In the genomic region with DNA sequence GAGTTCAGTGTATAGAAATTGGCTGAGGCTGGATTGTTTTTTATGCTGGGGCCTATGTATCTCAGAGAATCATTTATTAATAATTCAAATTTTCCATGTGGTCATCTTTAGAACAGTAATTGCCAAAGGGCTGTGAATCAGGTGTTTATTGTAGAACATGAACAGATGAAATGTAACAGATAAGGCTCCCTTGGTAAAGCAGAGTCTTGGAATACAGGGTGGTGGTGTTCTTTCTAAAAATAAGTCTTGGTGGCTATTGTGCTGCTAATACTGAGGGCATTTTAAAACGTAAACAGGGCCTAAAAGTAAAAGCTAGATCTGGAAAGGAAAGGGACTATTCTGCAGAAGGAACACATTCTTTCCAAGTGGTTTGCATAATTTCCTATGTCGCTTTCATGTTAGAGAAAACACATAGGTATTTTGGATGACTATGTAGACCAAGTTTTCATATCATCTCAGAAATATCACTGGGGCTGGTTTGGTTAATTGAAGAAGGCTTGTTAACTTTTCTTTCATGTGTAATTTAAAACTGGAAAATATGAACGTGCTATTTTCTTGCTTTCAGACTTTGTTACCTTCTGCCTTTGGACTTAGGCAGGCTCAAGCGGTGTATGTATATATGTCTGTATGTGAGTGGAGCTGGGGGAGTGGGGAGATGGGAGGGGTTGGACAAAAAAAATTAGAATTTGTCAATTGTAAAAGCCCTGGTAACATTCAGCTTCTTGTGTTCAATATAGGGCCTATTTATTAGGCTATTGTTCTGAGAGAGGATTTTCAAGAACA, we compare ENCODE assay signal across 29 cellular contexts.
DNase-seq lines count a peak whose midpoint lies in the region; ATAC-seq, FAIRE-seq and TF ChIP-seq lines count a peak whose summit lies in the region.
"Had no signal": no experiment of that assay in that cellular context is flagged by ENCODE, and none has a peak within 500 bp of the region (broad histone marks: within the 10 kb centered on the region; RNA-seq: fewer than 3 reads in every experiment).

No MANE protein-coding gene starts in this region.

- H3K4me3 Mint-ChIP-seq in activated CD4-positive, alpha-beta memory T cell treated with anti-CD3 and anti-CD28 coated beads for 36 hours, result no peak overlapping the region
- no peak overlapping the region for H3K4me3 Mint-ChIP-seq in activated CD4-positive, alpha-beta memory T cell treated with anti-CD3 and anti-CD28 coated beads, Interleukin-2, amount 10 ng/mL, durations not matched to agents 7 days and 5 days
- H3K4me3 Mint-ChIP-seq: brain; neural crest cell; T-helper 2 cell treated with Interferon-gamma antibody and Interleukin-4, amounts not matched to agents 5 μg/mL and 100 μg/mL, for 36 hours had no signal

- intact Hi-C loops in activated CD4-positive, alpha-beta memory T cell treated with anti-CD3 and anti-CD28 coated beads for 36 hours (cut with micrococcal nuclease), result no loop called here
- intact Hi-C loops in left ventricle myocardium superior (cut with micrococcal nuclease), result no loop called here
- intact Hi-C loops in Right ventricle myocardium inferior (cut with DNase I), result loop anchor here (10.0 kb wide), 1 partner anchor 112 kb away; no protein-coding TSS in a partner anchor
- intact Hi-C loops in kidney (cut with DNase I), result no loop called here
- intact Hi-C loops in uterus (cut with DNase I; ENCODE audit: low total_unique reads), result no loop called here
- intact Hi-C loops in body of pancreas (cut with DNase I), result no loop called here

- ATAC-seq in left ventricle myocardium superior (peak; percentile 39), Right ventricle myocardium inferior (no peak), body of pancreas (no peak)
- ATAC-seq: left lobe of liver, mucosa of descending colon, upper lobe of right lung had no signal

- no peaks in the 10 kb centered on the region for H3K27me3 Mint-ChIP-seq in activated CD4-positive, alpha-beta memory T cell treated with anti-CD3 and anti-CD28 coated beads for 36 hours
- H3K27me3 Mint-ChIP-seq in activated CD4-positive, alpha-beta memory T cell treated with anti-CD3 and anti-CD28 coated beads, Interleukin-2, amount 10 ng/mL, durations not matched to agents 7 days and 5 days, result no peaks in the 10 kb centered on the region
- H3K27me3 Mint-ChIP-seq: brain had no signal

- H3K9me3 Mint-ChIP-seq in activated CD4-positive, alpha-beta memory T cell treated with anti-CD3 and anti-CD28 coated beads for 36 hours, result no peaks in the 10 kb centered on the region
- H3K9me3 Mint-ChIP-seq in activated CD4-positive, alpha-beta memory T cell treated with anti-CD3 and anti-CD28 coated beads, Interleukin-2, amount 10 ng/mL, durations not matched to agents 7 days and 5 days, result no peaks in the 10 kb centered on the region
- H3K9me3 Mint-ChIP-seq: brain; neural crest cell; T-helper 2 cell treated with Interferon-gamma antibody and Interleukin-4, amounts not matched to agents 5 μg/mL and 100 μg/mL, for 36 hours had no signal

- H3K27me3 ChIP-seq in uterus (no peaks in the 10 kb centered on the region), body of pancreas (no peaks in the 10 kb centered on the region)
- H3K27me3 ChIP-seq: BE2C, MG63, sigmoid colon, upper lobe of right lung had no signal

- no peak for TF ChIP-seq POLR2A in uterus (IDR thresholded peaks at IDR 0.05)
- TF ChIP-seq POLR2A in body of pancreas (IDR thresholded peaks at IDR 0.05), result no peak

- no peak overlapping the region for H3K4me3 ChIP-seq in kidney (ENCODE audit: low read length in 2 of 2)
- H3K4me3 ChIP-seq in uterus, result no peak overlapping the region
- no peak overlapping the region for H3K4me3 ChIP-seq in body of pancreas
- H3K4me3 ChIP-seq: MG63, mucosa of descending colon, sigmoid colon, upper lobe of right lung had no signal

- H3K27ac ChIP-seq in kidney (ENCODE audit: low read depth in 2 of 2, low read length in 2 of 2) (peak overlapping the region; percentile 24 to 35), uterus (peak overlapping the region; percentile 28 to 39), body of pancreas (no peak overlapping the region)
- H3K27ac ChIP-seq: upper lobe of right lung had no signal

- peak overlapping the region; percentile 65 for H3K27ac Mint-ChIP-seq in activated CD4-positive, alpha-beta memory T cell treated with anti-CD3 and anti-CD28 coated beads for 36 hours
- H3K27ac Mint-ChIP-seq in activated CD4-positive, alpha-beta memory T cell treated with anti-CD3 and anti-CD28 coated beads, Interleukin-2, amount 10 ng/mL, durations not matched to agents 7 days and 5 days, result no peak overlapping the region
- H3K27ac Mint-ChIP-seq: T-helper 2 cell treated with Interferon-gamma antibody and Interleukin-4, amounts not matched to agents 5 μg/mL and 100 μg/mL, for 36 hours had no signal

- no peaks in the 10 kb centered on the region for H3K36me3 ChIP-seq in kidney (ENCODE audit: control insufficient read depth in 1 of 2, insufficient read depth in 2 of 2, low read length in 2 of 2)
- no peaks in the 10 kb centered on the region for H3K36me3 ChIP-seq in uterus
- H3K36me3 ChIP-seq in body of pancreas (replicated peaks in 1 of 2; ENCODE audit: insufficient read depth in 1 of 2, low read depth in 2 of 2), result no peaks in the 10 kb centered on the region
- H3K36me3 ChIP-seq: BE2C, MG63, sigmoid colon, upper lobe of right lung had no signal

- DNase-seq in activated CD4-positive, alpha-beta memory T cell treated with anti-CD3 and anti-CD28 coated beads for 36 hours, result no peak
- DNase-seq in activated CD4-positive, alpha-beta memory T cell treated with anti-CD3 and anti-CD28 coated beads, Interleukin-2, amount 10 ng/mL, durations not matched to agents 7 days and 5 days, result no peak
- DNase-seq in left ventricle myocardium superior (no peak), Right ventricle myocardium inferior (ENCODE audit: missing footprints) (no peak), kidney (no peak), uterus (no peak), nucleus accumbens (lab: John Stamatoyannopoulos, UW) (no peak), body of pancreas (no peak)
- DNase-seq: BE2C; COR-L47; DMS79 treated with DMSO at 0.1 percent for 48 hours; effector memory CD4-positive, alpha-beta T cell; foreskin fibroblast; KBM-7; MG63; mucosa of descending colon; NCI-H2029 treated with DMSO at 0.1 percent for 48 hours; NCI-H226; NCI-H774; posterior cingulate gyrus; sigmoid colon; upper lobe of right lung had no signal

- H3K36me3 Mint-ChIP-seq in activated CD4-positive, alpha-beta memory T cell treated with anti-CD3 and anti-CD28 coated beads for 36 hours, result no peaks in the 10 kb centered on the region
- H3K36me3 Mint-ChIP-seq in activated CD4-positive, alpha-beta memory T cell treated with anti-CD3 and anti-CD28 coated beads, Interleukin-2, amount 10 ng/mL, durations not matched to agents 7 days and 5 days (ENCODE audit: low read depth), result peaks cover 3% of the 10 kb centered on the region
- H3K36me3 Mint-ChIP-seq: brain had no signal

- H3K9ac ChIP-seq in kidney (ENCODE audit: low read length in 2 of 2), result no peak overlapping the region

- H3K9me3 ChIP-seq in kidney (ENCODE audit: control insufficient read depth in 1 of 2, low read length in 2 of 2) (no peaks in the 10 kb centered on the region), uterus (no peaks in the 10 kb centered on the region), body of pancreas (no peaks in the 10 kb centered on the region)
- H3K9me3 ChIP-seq: BE2C, MG63, mucosa of descending colon, sigmoid colon, upper lobe of right lung had no signal

- POLR2A ChIA-PET in activated CD4-positive, alpha-beta memory T cell treated with anti-CD3 and anti-CD28 coated beads for 36 hours (lab: Charles Lee), result no interaction called here
- POLR2A ChIA-PET in activated CD4-positive, alpha-beta memory T cell treated with anti-CD3 and anti-CD28 coated beads, Interleukin-2, amount 10 ng/mL, durations not matched to agents 7 days and 5 days (lab: Charles Lee), result no interaction called here

- CTCF ChIA-PET in activated CD4-positive, alpha-beta memory T cell treated with anti-CD3 and anti-CD28 coated beads for 36 hours (lab: Charles Lee), result interaction anchor here (0.9 kb wide), 1 partner anchor 24 kb away, joined by 3 read pairs; no protein-coding TSS in a partner anchor
- CTCF ChIA-PET in activated CD4-positive, alpha-beta memory T cell treated with anti-CD3 and anti-CD28 coated beads, Interleukin-2, amount 10 ng/mL, durations not matched to agents 7 days and 5 days (lab: Charles Lee), result no interaction called here

- H3K4me1 Mint-ChIP-seq in activated CD4-positive, alpha-beta memory T cell treated with anti-CD3 and anti-CD28 coated beads for 36 hours (ENCODE audit: low read depth), result peaks cover 36% of the 10 kb centered on the region
- H3K4me1 Mint-ChIP-seq in activated CD4-positive, alpha-beta memory T cell treated with anti-CD3 and anti-CD28 coated beads, Interleukin-2, amount 10 ng/mL, durations not matched to agents 7 days and 5 days, result no peaks in the 10 kb centered on the region

- peaks cover 15 to 28% of the 10 kb centered on the region in 2 donors for H3K4me1 ChIP-seq in kidney (ENCODE audit: control insufficient read depth in 1 of 2, insufficient read depth in 1 of 2, low read depth in 1 of 2, low read length in 2 of 2)
- peaks cover 4 to 11% of the 10 kb centered on the region in 2 donors for H3K4me1 ChIP-seq in uterus
- H3K4me1 ChIP-seq in body of pancreas, result peaks cover 26% of the 10 kb centered on the region

- no peak for TF ChIP-seq CTCF in kidney (IDR thresholded peaks at IDR 0.05; ENCODE audit: borderline replicate concordance, extremely low read depth, insufficient read depth)
- TF ChIP-seq CTCF in uterus (IDR thresholded peaks at IDR 0.05), result no peak
- TF ChIP-seq CTCF in body of pancreas (IDR thresholded peaks at IDR 0.05), result no peak

- 83 to 86% methylated on average over 4 of the region's 4 CpGs for WGBS in body of pancreas, 2 donors

- FAIRE-seq in kidney (lab: Jason Lieb, UNC), result no peak
- FAIRE-seq: A204.1, H1, HTR-8/SVneo had no signal

Comparison
In these comparisons a context has a peak if more than half of its experiments do, and no peak if none do; other contexts are left out.
1. H3K27ac ChIP-seq: peak in kidney (2 of 2) and uterus (2 of 2); none in body of pancreas (0 of 4).